8 cellular contexts compared by ENCODE assay signal in genomic region chr12:6767592-6768384, GRCh38. TPM values are rescaled to one million over a fixed set of nuclear protein-coding genes. Genes with fewer than 3 reads are reported as not detected.
DNase-seq lines count a peak whose midpoint lies in the region; ATAC-seq and TF ChIP-seq lines count a peak whose summit lies in the region.

No MANE protein-coding gene starts in this region.

- H3K36me3 Mint-ChIP-seq in activated naive CD8-positive, alpha-beta T cell treated with anti-CD3 and anti-CD28 coated beads, Interleukin-2, amount 50 U/mL, for 24 hours (ENCODE audit: low read depth), result peaks cover 8% of the 10 kb centered on the region
- H3K36me3 Mint-ChIP-seq in immature natural killer cell, result no peaks in the 10 kb centered on the region

- no peaks in the 10 kb centered on the region for H3K9me3 Mint-ChIP-seq in activated naive CD8-positive, alpha-beta T cell treated with anti-CD3 and anti-CD28 coated beads, Interleukin-2, amount 50 U/mL, for 24 hours
- no peaks in the 10 kb centered on the region for H3K9me3 Mint-ChIP-seq in immature natural killer cell

- peaks cover 62% of the 10 kb centered on the region for H3K4me1 Mint-ChIP-seq in activated naive CD8-positive, alpha-beta T cell treated with anti-CD3 and anti-CD28 coated beads, Interleukin-2, amount 50 U/mL, for 24 hours
- peaks cover 26 to 31% of the 10 kb centered on the region in 2 donors for H3K4me1 Mint-ChIP-seq in immature natural killer cell

- H3K36me3 ChIP-seq in spleen, result peaks cover 0 to 21% (median 0%) of the 10 kb centered on the region in 6 donors

- H3K4me3 Mint-ChIP-seq in activated naive CD8-positive, alpha-beta T cell treated with anti-CD3 and anti-CD28 coated beads, Interleukin-2, amount 50 U/mL, for 24 hours, result peak overlapping the region; percentile 80
- H3K4me3 Mint-ChIP-seq in immature natural killer cell, result peak overlapping the region; percentile 62 to 87 (median 83)

- intact Hi-C loops in Right ventricle myocardium superior (cut with DNase I) (no loop called here), cardiac septum (cut with DNase I) (loop anchor here (5.0 kb wide), 1 partner anchor 60 kb away; the partner anchor contains the start of gene P3H3), spleen (cut with DNase I; ENCODE audit: low total_unique reads) (no loop called here)

- DNase-seq in Right ventricle myocardium superior (peak; percentile 49), cardiac septum (ENCODE audit: low spot score) (no peak), immature natural killer cell (no peak), spleen (no peak), NCI-H146 (lab: John Stamatoyannopoulos, UW) (no peak), NCI-H446 (lab: John Stamatoyannopoulos, UW) (no peak)
- no peak for DNase-seq in activated naive CD8-positive, alpha-beta T cell treated with anti-CD3 and anti-CD28 coated beads, Interleukin-2, amount 50 U/mL, for 24 hours

- WGBS in spleen, 5 donors, result 43 to 48% (median 47%) methylated on average over 22 to 31 of the region's 31 CpGs

- H3K9me3 ChIP-seq in spleen, result no peaks in the 10 kb centered on the region

- ATAC-seq in Right ventricle myocardium superior (ENCODE audit: poor library complexity) (no peak), GM21381 (IDR thresholded peaks at IDR 0.05; ENCODE audit: unreplicated experiment) (no peak)
- ATAC-seq in activated naive CD8-positive, alpha-beta T cell treated with anti-CD3 and anti-CD28 coated beads, Interleukin-2, amount 50 U/mL, for 24 hours, result no peak

- H3K27me3 ChIP-seq in spleen (replicated peaks in 1 of 7), result peaks cover 0 to 77% (median 14%) of the 10 kb centered on the region in 7 donors

- peak overlapping the region; percentile 55 for H3K27ac Mint-ChIP-seq in activated naive CD8-positive, alpha-beta T cell treated with anti-CD3 and anti-CD28 coated beads, Interleukin-2, amount 50 U/mL, for 24 hours
- peak overlapping the region in 2 of 6 donors; percentile 55 to 83 for H3K27ac Mint-ChIP-seq in immature natural killer cell

- TF ChIP-seq CTCF in spleen (IDR thresholded peaks at IDR 0.05 in 8 of 11, conservative IDR thresholded peaks at IDR 0.05 in 3 of 11), result no peak

- peaks cover 9 to 88% (median 70%) of the 10 kb centered on the region in 6 donors for H3K4me1 ChIP-seq in spleen

- peak overlapping the region in 4 of 8 donors; percentile 83 to 91 (median 85) for H3K27ac ChIP-seq in spleen

- peak overlapping the region; percentile 46 to 80 (median 57) for H3K4me3 ChIP-seq in spleen

- H3K27me3 Mint-ChIP-seq in activated naive CD8-positive, alpha-beta T cell treated with anti-CD3 and anti-CD28 coated beads, Interleukin-2, amount 50 U/mL, for 24 hours, result peaks cover 48% of the 10 kb centered on the region
- H3K27me3 Mint-ChIP-seq in immature natural killer cell (ENCODE audit: low read depth in 3 of 3), result peaks cover 17 to 19% (median 18%) of the 10 kb centered on the region in 3 donors

- no peak for TF ChIP-seq POLR2A in spleen (IDR thresholded peaks at IDR 0.05)

RNA-seq across cellular contexts. Expression of gene PTMS, which starts 1.6 kb away (rescaled TPM):
- total RNA-seq in Right ventricle myocardium superior, result 108 TPM
- 234 TPM for total RNA-seq in cardiac septum
- polyA plus RNA-seq in immature natural killer cell, result 1 to 10 TPM in 2 of 3 donors, under 1 TPM in 1; 0.40 to 8.0 (median 4.9) TPM
- total RNA-seq in spleen, result 100 to 1,000 TPM in 1 of 7 donors, 10 to 100 TPM in 6; 47.4 to 130 (median 89.1) TPM
- polyA plus RNA-seq in spleen, result 100 to 1,000 TPM in 2 of 3 donors, 10 to 100 TPM in 1; 70.5 to 169 (median 102) TPM

RNA-seq across cellular contexts. Expression of gene LAG3, which starts 4.5 kb away (rescaled TPM):
- 0.22 TPM for total RNA-seq in Right ventricle myocardium superior
- total RNA-seq in cardiac septum, result 0.57 TPM
- 1 to 10 TPM; 1.3 to 8.3 (median 1.6) TPM for polyA plus RNA-seq in immature natural killer cell
- 10 to 100 TPM in 6 of 7 donors, 1 to 10 TPM in 1; 9.4 to 29.4 (median 17.9) TPM for total RNA-seq in spleen
- polyA plus RNA-seq in spleen, result 1 to 10 TPM; 3.7 to 4.7 (median 4.5) TPM

RNA-seq across cellular contexts. Expression of gene MLF2, which starts 14.8 kb away (rescaled TPM):
- total RNA-seq in Right ventricle myocardium superior, result 153 TPM
- total RNA-seq in cardiac septum, result 135 TPM
- polyA plus RNA-seq in immature natural killer cell, result 100 to 1,000 TPM; 102 to 165 (median 155) TPM
- 100 to 1,000 TPM in 5 of 7 donors, 10 to 100 TPM in 2; 85.4 to 123 (median 104) TPM for total RNA-seq in spleen
- 100 to 1,000 TPM in 2 of 3 donors, 10 to 100 TPM in 1; 78.0 to 116 (median 101) TPM for polyA plus RNA-seq in spleen

RNA-seq across cellular contexts. Expression of gene CD4, which starts 21.5 kb away (rescaled TPM):
- total RNA-seq in Right ventricle myocardium superior, result 10.4 TPM
- total RNA-seq in cardiac septum, result 3.8 TPM
- 10 to 100 TPM in 1 of 3 donors, 1 to 10 TPM in 2; 2.0 to 11.7 (median 6.6) TPM for polyA plus RNA-seq in immature natural killer cell
- total RNA-seq in spleen, result 100 to 1,000 TPM; 104 to 207 (median 180) TPM
- polyA plus RNA-seq in spleen, result 10 to 100 TPM; 21.8 to 32.8 (median 23.3) TPM

RNA-seq across cellular contexts. Expression of gene COPS7A, which starts 43.9 kb away (rescaled TPM):
- total RNA-seq in Right ventricle myocardium superior (70.4 TPM), cardiac septum (64.7 TPM), spleen (10 to 100 TPM; 40.5 to 61.9 (median 49.9) TPM)
- polyA plus RNA-seq in immature natural killer cell (10 to 100 TPM; 34.1 to 62.1 (median 45.6) TPM), spleen (10 to 100 TPM; 29.6 to 50.6 (median 33.7) TPM)
